ENCODE assay signal across 16 cellular contexts in the genomic region with DNA sequence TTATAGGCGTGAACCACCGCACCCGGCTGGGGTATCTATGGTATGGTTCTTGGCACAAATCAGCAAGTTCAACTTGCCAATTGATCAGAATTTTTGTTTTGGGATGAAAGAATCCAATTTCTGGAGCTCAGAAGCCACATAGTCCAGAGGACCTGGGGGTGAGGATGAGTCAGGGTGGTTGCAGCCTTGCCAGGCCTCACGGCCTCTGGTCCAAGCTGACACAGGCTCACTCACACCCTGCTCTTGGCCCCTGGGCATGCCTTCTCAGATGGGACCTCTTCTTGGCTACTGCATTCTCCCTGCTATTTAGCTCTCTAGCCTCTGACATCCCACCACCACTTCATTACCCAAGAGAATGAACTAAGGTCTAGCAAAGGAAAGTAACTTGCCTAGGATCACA. TPM values are rescaled to one million over a fixed set of nuclear protein-coding genes. Genes with fewer than 3 reads are reported as not detected.
DNase-seq lines count a peak whose midpoint lies in the region; ATAC-seq and TF ChIP-seq lines count a peak whose summit lies in the region.
"Had no signal": no experiment of that assay in that cellular context is flagged by ENCODE, and none has a peak within 500 bp of the region (broad histone marks: within the 10 kb centered on the region; RNA-seq: fewer than 3 reads in every experiment).

No MANE protein-coding gene starts in this region.

- no peak overlapping the region for H3K4me3 ChIP-seq in SK-N-SH (ENCODE audit: low read depth in 2 of 2, low read length in 1 of 2)
- H3K4me3 ChIP-seq: PC-9, thoracic aorta had no signal

- no peaks in the 10 kb centered on the region for H3K79me2 ChIP-seq in SK-N-SH (ENCODE audit: insufficient read depth)

- H3F3A ChIP-seq in SK-N-SH (replicated peaks; ENCODE audit: insufficient read depth): no peaks in the 10 kb centered on the region

- H3K27me3 ChIP-seq in SK-N-SH (ENCODE audit: insufficient read depth): no peaks in the 10 kb centered on the region

- H3K4me2 ChIP-seq in SK-N-SH: no peak overlapping the region
- H3K4me2 ChIP-seq: PC-9 had no signal

- 88% methylated on average over 3 of the region's 4 CpGs for WGBS in SK-N-SH (ENCODE audit: low lambda C conversion rate)

- no peak overlapping the region for H2AFZ ChIP-seq in SK-N-SH (ENCODE audit: low read depth)
- H2AFZ ChIP-seq: PC-9 had no signal

- TF ChIP-seq EP300 in SK-N-SH (IDR thresholded peaks at IDR 0.05; ENCODE audit: borderline replicate concordance in 1 of 2, low read depth in 1 of 2, low read length in 1 of 2): no peak

- intact Hi-C loops in activated B cell treated with CpG ODN at 0.5 μM for 24 hours (cut with micrococcal nuclease): no loop called here

- peaks cover 77% of the 10 kb centered on the region for H3K36me3 Mint-ChIP-seq in activated B cell treated with CpG ODN at 0.5 μM for 24 hours (ENCODE audit: low read depth)

- H3K9me3 Mint-ChIP-seq in activated B cell treated with CpG ODN at 0.5 μM for 24 hours: no peaks in the 10 kb centered on the region
- H3K9me3 Mint-ChIP-seq: activated naive CD8-positive, alpha-beta T cell treated with anti-CD3 and anti-CD28 coated beads, Interleukin-2, amount 50 U/mL, for 24 hours; nephron had no signal

- no peak for TF ChIP-seq RAD21 in SK-N-SH (IDR thresholded peaks at IDR 0.05; ENCODE audit: low read length)

- H3K9ac ChIP-seq in SK-N-SH: no peak overlapping the region

- peaks cover 30% of the 10 kb centered on the region for H3K4me1 Mint-ChIP-seq in activated B cell treated with CpG ODN at 0.5 μM for 24 hours

- ATAC-seq in SK-N-SH treated with all-trans-retinoic acid at 6 μM for 48 hours: peak; percentile 21; the same call in 2 of the 3 replicates
- ATAC-seq in activated B cell treated with CpG ODN at 0.5 μM for 24 hours (ENCODE audit: low read depth): no peak
- no peak for ATAC-seq in GM19035 (IDR thresholded peaks at IDR 0.05; ENCODE audit: unreplicated experiment)
- no peak for ATAC-seq in HG02885 (IDR thresholded peaks at IDR 0.05; ENCODE audit: poor library complexity, unreplicated experiment)
- ATAC-seq: activated naive CD8-positive, alpha-beta T cell treated with anti-CD3 and anti-CD28 coated beads, Interleukin-2, amount 50 U/mL, for 24 hours had no signal

- H3K27ac ChIP-seq in SK-N-SH (ENCODE audit: low read depth in 2 of 2, low read length in 1 of 2): no peak overlapping the region
- H3K27ac ChIP-seq in substantia nigra (ENCODE audit: low read depth, low read length, poor library complexity, severe bottlenecking): peak overlapping the region; percentile 78
- H3K27ac ChIP-seq: 22Rv1, PC-9 had no signal

- CTCF ChIA-PET in SK-N-SH (lab: Yijun Ruan, JAX): interaction anchor here (0.6 to 6.0 kb wide), 4 partner anchors 26 to 179 kb away, joined by 3 to 44 read pairs (median 6); a partner anchor contains a TSS
- CTCF ChIA-PET in activated B cell treated with CpG ODN at 0.5 μM for 24 hours (lab: Charles Lee): interaction anchor here (0.6 to 7.9 kb wide), 3 partner anchors 20 to 167 kb away, joined by 4 to 105 read pairs (median 9); no protein-coding TSS in a partner anchor

- TF ChIP-seq CTCF in SK-N-SH (IDR thresholded peaks at IDR 0.05) (no peak), activated B cell treated with CpG ODN at 0.5 μM for 24 hours (IDR thresholded peaks at IDR 0.05) (no peak)

- H3K27ac Mint-ChIP-seq in activated B cell treated with CpG ODN at 0.5 μM for 24 hours: peak overlapping the region; percentile 81
- H3K27ac Mint-ChIP-seq: activated naive CD8-positive, alpha-beta T cell treated with anti-CD3 and anti-CD28 coated beads, Interleukin-2, amount 50 U/mL, for 24 hours; nephron had no signal

- H3K9me2 ChIP-seq in SK-N-SH: no peaks in the 10 kb centered on the region

- H3K9me3 ChIP-seq in SK-N-SH: no peaks in the 10 kb centered on the region
- H3K9me3 ChIP-seq: thoracic aorta had no signal

- H3K27me3 Mint-ChIP-seq in activated B cell treated with CpG ODN at 0.5 μM for 24 hours: no peaks in the 10 kb centered on the region
- H3K27me3 Mint-ChIP-seq: activated naive CD8-positive, alpha-beta T cell treated with anti-CD3 and anti-CD28 coated beads, Interleukin-2, amount 50 U/mL, for 24 hours had no signal

- peaks cover 0 to 23% of the 10 kb centered on the region in 2 experiments; a peak in 1 of 4 replicates for H3K4me1 ChIP-seq in SK-N-SH (ENCODE audit: control insufficient read depth in 1 of 2, insufficient read depth in 2 of 2, low read depth in 1 of 2, low read length in 1 of 2)

- POLR2A ChIA-PET in SK-N-SH (lab: Yijun Ruan, JAX) (interaction anchor here (0.6 kb wide), 1 partner anchor 19 kb away, joined by 3 read pairs; no protein-coding TSS in a partner anchor), activated B cell treated with CpG ODN at 0.5 μM for 24 hours (lab: Charles Lee) (interaction anchor here (1.0 to 4.3 kb wide), 3 partner anchors 14 to 25 kb away, joined by 3 to 47 read pairs (median 3); a partner anchor contains a TSS)

- H3K4me3 Mint-ChIP-seq in activated B cell treated with CpG ODN at 0.5 μM for 24 hours: no peak overlapping the region
- H3K4me3 Mint-ChIP-seq: activated naive CD8-positive, alpha-beta T cell treated with anti-CD3 and anti-CD28 coated beads, Interleukin-2, amount 50 U/mL, for 24 hours; nephron had no signal

- H3K36me3 ChIP-seq in SK-N-SH (replicated peaks in 1 of 2; ENCODE audit: control insufficient read depth in 1 of 2, insufficient read depth in 2 of 2, low read length in 1 of 2): no peaks in the 10 kb centered on the region

- no peaks in the 10 kb centered on the region for H4K20me1 ChIP-seq in SK-N-SH (ENCODE audit: insufficient read depth)

- DNase-seq in SK-N-SH (no peak), activated B cell treated with CpG ODN at 0.5 μM for 24 hours (no peak), kidney tubule cell (ENCODE audit: low spot score) (peak; percentile 46), substantia nigra (lab: John Stamatoyannopoulos, UW) (peak in 1 of 49 donors; percentile 39), germinal center (ENCODE audit: low spot score) (no peak)
- DNase-seq: activated naive CD8-positive, alpha-beta T cell treated with anti-CD3 and anti-CD28 coated beads, Interleukin-2, amount 50 U/mL, for 24 hours; effector CD4-positive, alpha-beta T cell; NCI-H1436; T1000 had no signal

TF ChIP-seq in SK-N-SH treated with all-trans-retinoic acid at 6 μM for 48 hours, 23 proteins besides CTCF, POLR2A, EP300 and RAD21:
- TF ChIP-seq ZFP30 (CRISPR knock-in tag; IDR thresholded peaks at IDR 0.05): no peak
TF ChIP-seq in SK-N-SH treated with all-trans-retinoic acid at 6 μM for 48 hours: peak in this region for 0.

TF ChIP-seq in SK-N-SH, 30 proteins besides CTCF, POLR2A, EP300 and RAD21 (continues in another document):
- TF ChIP-seq RFX5 (IDR thresholded peaks at IDR 0.05; ENCODE audit: low read length) (no peak), TCF12 (IDR thresholded peaks at IDR 0.05) (no peak), RCOR1 (IDR thresholded peaks at IDR 0.05; ENCODE audit: low read length) (no peak), NRF1 (IDR thresholded peaks at IDR 0.05; ENCODE audit: low read depth, low read length) (no peak), GABPA (IDR thresholded peaks at IDR 0.05; ENCODE audit: low read depth) (no peak), SMC3 (IDR thresholded peaks at IDR 0.05; ENCODE audit: low read depth, low read length) (no peak), CHD2 (IDR thresholded peaks at IDR 0.05; ENCODE audit: low read length, partially characterized antibody) (no peak), POLR2AphosphoS5 (IDR thresholded peaks at IDR 0.05; ENCODE audit: low read depth, low read length) (no peak), YY1 (IDR thresholded peaks at IDR 0.05; ENCODE audit: low read depth) (no peak), ELF1 (IDR thresholded peaks at IDR 0.05) (no peak), FOXM1 (IDR thresholded peaks at IDR 0.05; ENCODE audit: low read depth) (no peak), MEF2A (IDR thresholded peaks at IDR 0.05; ENCODE audit: borderline replicate concordance, low read depth) (no peak)
- TF ChIP-seq, protein P1, sequence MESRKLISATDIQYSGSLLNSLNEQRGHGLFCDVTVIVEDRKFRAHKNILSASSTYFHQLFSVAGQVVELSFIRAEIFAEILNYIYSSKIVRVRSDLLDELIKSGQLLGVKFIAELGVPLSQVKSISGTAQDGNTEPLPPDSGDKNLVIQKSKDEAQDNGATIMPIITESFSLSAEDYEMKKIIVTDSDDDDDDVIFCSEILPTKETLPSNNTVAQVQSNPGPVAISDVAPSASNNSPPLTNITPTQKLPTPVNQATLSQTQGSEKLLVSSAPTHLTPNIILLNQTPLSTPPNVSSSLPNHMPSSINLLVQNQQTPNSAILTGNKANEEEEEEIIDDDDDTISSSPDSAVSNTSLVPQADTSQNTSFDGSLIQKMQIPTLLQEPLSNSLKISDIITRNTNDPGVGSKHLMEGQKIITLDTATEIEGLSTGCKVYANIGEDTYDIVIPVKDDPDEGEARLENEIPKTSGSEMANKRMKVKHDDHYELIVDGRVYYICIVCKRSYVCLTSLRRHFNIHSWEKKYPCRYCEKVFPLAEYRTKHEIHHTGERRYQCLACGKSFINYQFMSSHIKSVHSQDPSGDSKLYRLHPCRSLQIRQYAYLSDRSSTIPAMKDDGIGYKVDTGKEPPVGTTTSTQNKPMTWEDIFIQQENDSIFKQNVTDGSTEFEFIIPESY (IDR thresholded peaks at IDR 0.05; ENCODE audit: borderline replicate concordance, low read depth): no peak

RNA-seq across cellular contexts. Expression of a gene that starts 16.3 kb away (rescaled TPM):
- 1.2 and 1.3 TPM in 2 replicates for polyA plus RNA-seq in SK-N-SH (2012; rRNA removed)
- 0.94 and 1.5 TPM in 2 replicates for polyA plus RNA-seq in SK-N-SH (2012; cell fraction: cytosol; rRNA removed)
- polyA plus RNA-seq in SK-N-SH (2012; cell fraction: nucleus; rRNA removed): 1.4 and 2.0 TPM in 2 replicates
- total RNA-seq in activated B cell treated with CpG ODN at 0.5 μM for 24 hours: 208 and 213 TPM in 2 replicates

RNA-seq across cellular contexts. Expression of a gene that starts 24.7 kb away (rescaled TPM):
- 0.33 and 0.42 TPM in 2 replicates for polyA plus RNA-seq in SK-N-SH (2012; rRNA removed)
- polyA plus RNA-seq in SK-N-SH (2012; cell fraction: cytosol; rRNA removed): 0.21 and 0.42 TPM in 2 replicates
- 1.9 and 2.3 TPM in 2 replicates for polyA plus RNA-seq in SK-N-SH (2012; cell fraction: nucleus; rRNA removed)
- total RNA-seq in activated B cell treated with CpG ODN at 0.5 μM for 24 hours: 0.83 and 1.6 TPM in 2 replicates
- total RNA-seq: thoracic aorta had no signal

RNA-seq across cellular contexts. Expression of a gene that starts 39.3 kb away (rescaled TPM):
- 15.4 and 25.1 TPM in 2 replicates for polyA plus RNA-seq in SK-N-SH (2012; rRNA removed)
- 7.7 and 9.2 TPM in 2 replicates for polyA plus RNA-seq in SK-N-SH (2012; cell fraction: cytosol; rRNA removed)
- polyA plus RNA-seq in SK-N-SH (2012; cell fraction: nucleus; rRNA removed): 70.2 and 88.5 TPM in 2 replicates
- 19.2 and 25.4 TPM in 2 replicates for total RNA-seq in activated B cell treated with CpG ODN at 0.5 μM for 24 hours

RNA-seq across cellular contexts. Expression of a gene that starts 39.5 kb away (rescaled TPM):
- 28.0 and 37.7 TPM in 2 replicates for polyA plus RNA-seq in SK-N-SH (2012; rRNA removed)
- polyA plus RNA-seq in SK-N-SH (2012; cell fraction: cytosol; rRNA removed): 20.5 and 24.4 TPM in 2 replicates
- 33.4 and 58.1 TPM in 2 replicates for polyA plus RNA-seq in SK-N-SH (2012; cell fraction: nucleus; rRNA removed)
- total RNA-seq in activated B cell treated with CpG ODN at 0.5 μM for 24 hours: 16.9 and 17.1 TPM in 2 replicates
